13 cellular contexts compared by ENCODE assay signal in genomic region chr5:15752886-15753285, GRCh38.
DNase-seq lines count a peak whose midpoint lies in the region; ATAC-seq and TF ChIP-seq lines count a peak whose summit lies in the region.
"Had no signal": no experiment of that assay in that cellular context is flagged by ENCODE, and none has a peak within 500 bp of the region (broad histone marks: within the 10 kb centered on the region; RNA-seq: fewer than 3 reads in every experiment).

No MANE protein-coding gene starts in this region.

- peak overlapping the region; percentile 56 for H3K4me3 Mint-ChIP-seq in mesothelial cell of epicardium

- H3K27me3 Mint-ChIP-seq in mesothelial cell of epicardium (ENCODE audit: low read depth): no peaks in the 10 kb centered on the region

- TF ChIP-seq CTCF in fibroblast of pulmonary artery (IDR thresholded peaks at IDR 0.05; ENCODE audit: low read length, missing control alignments) (no peak), mesothelial cell of epicardium (IDR thresholded peaks at IDR 0.05; ENCODE audit: unreplicated experiment) (no peak)

- 18% methylated on average over 8 of the region's 8 CpGs for whole genome bisulfite sequencing in urinary bladder

- H3K4me3 ChIP-seq in fibroblast of pulmonary artery (replicated peaks; ENCODE audit: low read depth, low read length) (peak overlapping the region; percentile 59), urinary bladder (ENCODE audit: low read depth, low read length) (peak overlapping the region; percentile 18)
- H3K4me3 ChIP-seq: body of pancreas had no signal

- H3K27ac ChIP-seq in urinary bladder (ENCODE audit: low read depth): no peak overlapping the region
- H3K27ac ChIP-seq: 22Rv1, body of pancreas had no signal

- H3K27ac Mint-ChIP-seq in mesothelial cell of epicardium: peak overlapping the region; percentile 84

- no peaks in the 10 kb centered on the region for H3K4me1 ChIP-seq in urinary bladder (ENCODE audit: insufficient read depth)
- H3K4me1 ChIP-seq: body of pancreas had no signal

- H3K36me3 ChIP-seq in urinary bladder (ENCODE audit: insufficient read depth): no peaks in the 10 kb centered on the region

- peaks cover 10% of the 10 kb centered on the region for H3K9me3 Mint-ChIP-seq in mesothelial cell of epicardium

- peaks cover 10% of the 10 kb centered on the region for H3K36me3 Mint-ChIP-seq in mesothelial cell of epicardium

- H3K4me1 Mint-ChIP-seq in mesothelial cell of epicardium: peaks cover 40% of the 10 kb centered on the region

- no peak for ATAC-seq in HG02763 (IDR thresholded peaks at IDR 0.05; ENCODE audit: unreplicated experiment)
- ATAC-seq: body of pancreas, left colon had no signal

- DNase-seq in NCI-H82 (lab: John Stamatoyannopoulos, UW) (peak; percentile 67), NCI-H82 treated with DMSO at 0.1 percent for 48 hours (lab: John Stamatoyannopoulos, UW; ENCODE audit: unreplicated experiment) (no peak), fibroblast of pulmonary artery (ENCODE audit: low read depth) (peak; percentile 72), mesothelial cell of epicardium (ENCODE audit: low spot score in 2 of 2, unreplicated experiment in 2 of 2) (no peak), GM19240 (ENCODE audit: insufficient read length, low spot score) (no peak)
- no peak for DNase-seq in effector CD8-positive, alpha-beta T cell (lab: John Stamatoyannopoulos, UW)
- DNase-seq: DMS79, NCI-H1417 treated with DMSO at 0.1 percent for 48 hours had no signal

Comparison
In these comparisons a context has a peak if more than half of its experiments do, and no peak if none do; other contexts are left out.
1. DNase-seq: peak in NCI-H82 (single experiment) and fibroblast of pulmonary artery (single experiment); none in NCI-H82 treated with DMSO at 0.1 percent for 48 hours (single experiment), mesothelial cell of epicardium (0 of 2), effector CD8-positive, alpha-beta T cell (single experiment) and GM19240 (single experiment).